In genomic region chr17:3771140-3771539, GRCh38 we compare ENCODE assay signal across 16 cellular contexts. TPM values are rescaled to one million over a fixed set of nuclear protein-coding genes. Genes with fewer than 3 reads are reported as not detected.
DNase-seq lines count a peak whose midpoint lies in the region; ATAC-seq, FAIRE-seq and TF ChIP-seq lines count a peak whose summit lies in the region.
"Had no signal": no experiment of that assay in that cellular context is flagged by ENCODE, and none has a peak within 500 bp of the region (broad histone marks: within the 10 kb centered on the region; RNA-seq: fewer than 3 reads in every experiment).

No MANE protein-coding gene starts in this region.

- no peak for FAIRE-seq in HepG2 (lab: Jason Lieb, UNC)

- BruUV-seq in HepG2 (replicated peaks; lab: Mats Ljungman, UMichigan): no TSS peak

- peaks cover 49 to 59% (median 55%) of the 10 kb centered on the region in 3 donors for H3K4me1 Mint-ChIP-seq in T-cell
- peaks cover 65% of the 10 kb centered on the region in 2 donors for H3K4me1 Mint-ChIP-seq in immature natural killer cell
- H3K4me1 Mint-ChIP-seq in T-helper 17 cell: peaks cover 36% of the 10 kb centered on the region

- H3K27ac ChIP-seq in HepG2 (ENCODE audit: extremely low read length, insufficient read depth, low read length) (no peak overlapping the region), right lobe of liver (no peak overlapping the region)
- H3K27ac ChIP-seq: C4-2B had no signal

- no peak for DNase-seq in HepG2 (ENCODE audit: low spot score)
- no peak for DNase-seq in right lobe of liver
- DNase-seq in T-cell: peak in 12 of 34 experiments; percentile 11 to 46 (median 34)
- no peak for DNase-seq in immature natural killer cell
- no peak for DNase-seq in C1 segment of cervical spinal cord (lab: John Stamatoyannopoulos, UW)
- DNase-seq in AG08396 (ENCODE audit: low spot score): no peak
- DNase-seq in T-helper 17 cell: no peak
- DNase-seq: activated CD4-positive, alpha-beta memory T cell treated with anti-CD3 and anti-CD28 coated beads for 36 hours; activated naive CD4-positive, alpha-beta T cell treated with anti-CD3 and anti-CD28 coated beads, Interleukin-2, amount 50 U/mL, for 16 hours; NCI-H146; NCI-H774; retina; T-helper 9 cell; trophoblast cell had no signal

- H3K9me3 ChIP-seq in HepG2 (ENCODE audit: low read length): no peaks in the 10 kb centered on the region
- H3K9me3 ChIP-seq in right lobe of liver: no peaks in the 10 kb centered on the region
- H3K9me3 ChIP-seq in T-helper 17 cell (ENCODE audit: control insufficient read depth, low read length, poor library complexity, severe bottlenecking): no peaks in the 10 kb centered on the region

- peak overlapping the region; percentile 33; the same call in 1 of the 2 replicates for H3K4me2 ChIP-seq in HepG2 (ENCODE audit: low read depth, low read length)

- POLR2A ChIA-PET in HepG2 (lab: Yijun Ruan, JAX): no interaction called here
- POLR2A ChIA-PET in T-cell (lab: Charles Lee): no interaction called here

- H3K9me3 Mint-ChIP-seq in T-cell: no peaks in the 10 kb centered on the region
- no peaks in the 10 kb centered on the region for H3K9me3 Mint-ChIP-seq in immature natural killer cell
- H3K9me3 Mint-ChIP-seq: activated CD4-positive, alpha-beta memory T cell treated with anti-CD3 and anti-CD28 coated beads for 36 hours had no signal

- ATAC-seq in HepG2 (peak; percentile 37; the same call in 2 of the 3 replicates), right lobe of liver (no peak), T-cell (replicated peaks in 1 of 4) (peak; percentile 48 to 70 (median 53)), T-helper 17 cell (no peak), GM19328 (IDR thresholded peaks at IDR 0.05; ENCODE audit: unreplicated experiment) (no peak)

- 48% methylated on average over 16 of the region's 16 CpGs for whole genome bisulfite sequencing in HepG2 (ENCODE audit: low lambda C conversion rate)
- WGBS in right lobe of liver (ENCODE audit: insufficient coverage, low coverage, low lambda C conversion rate, missing lambda C conversion rate): 64% methylated on average over 10 of the region's 16 CpGs

- H3K4me1 ChIP-seq in HepG2 (ENCODE audit: insufficient read depth, low read length) (peaks cover 42% of the 10 kb centered on the region), right lobe of liver (no peaks in the 10 kb centered on the region)

- no peak for TF ChIP-seq POLR2A in HepG2 (IDR thresholded peaks at IDR 0.05; ENCODE audit: insufficient read depth in 1 of 2, low read depth in 2 of 2, low read length in 2 of 2)
- no peak for TF ChIP-seq POLR2A in right lobe of liver (IDR thresholded peaks at IDR 0.05)

- H3K4me3 ChIP-seq in HepG2 (replicated peaks in 1 of 3; ENCODE audit: insufficient read depth in 1 of 3, low read depth in 2 of 3, low read length in 3 of 3) (peak overlapping the region in 1 of 3 experiments; percentile 2; a peak in 1 of 6 replicates), right lobe of liver (no peak overlapping the region)

- no peaks in the 10 kb centered on the region for H3K27me3 Mint-ChIP-seq in T-cell
- H3K27me3 Mint-ChIP-seq in immature natural killer cell (ENCODE audit: low read depth in 3 of 3): peaks cover 15 to 22% (median 18%) of the 10 kb centered on the region in 3 donors
- no peaks in the 10 kb centered on the region for H3K27me3 Mint-ChIP-seq in T-helper 17 cell

- TF ChIP-seq CTCF in HepG2 (CRISPR knock-in tag; IDR thresholded peaks at IDR 0.05) (no peak), right lobe of liver (IDR thresholded peaks at IDR 0.05) (no peak)

- CTCF ChIA-PET in HepG2 (lab: Yijun Ruan, JAX; ENCODE audit: low intra/inter-chr PET ratio, low total read pairs): no interaction called here
- CTCF ChIA-PET in T-cell (lab: Charles Lee): no interaction called here

- intact Hi-C loops in HepG2 (cut with micrococcal nuclease; ENCODE audit: unreplicated experiment) (loop anchor here (5.0 kb wide), 1 partner anchor 34 kb away; no protein-coding TSS in a partner anchor), right lobe of liver (cut with DNase I) (no loop called here)

- H3K36me3 ChIP-seq in HepG2 (replicated peaks in 1 of 2; ENCODE audit: control insufficient read depth in 1 of 2, insufficient read depth in 2 of 2, low read length in 2 of 2) (no peaks in the 10 kb centered on the region), right lobe of liver (no peaks in the 10 kb centered on the region)

- no peaks in the 10 kb centered on the region for H3K79me2 ChIP-seq in HepG2 (ENCODE audit: insufficient read depth, low read length)

- peak overlapping the region; percentile 7 to 83 for H3K27ac Mint-ChIP-seq in T-cell
- H3K27ac Mint-ChIP-seq in immature natural killer cell: peak overlapping the region; percentile 87 to 98 (median 94)
- no peak overlapping the region for H3K27ac Mint-ChIP-seq in T-helper 17 cell
- H3K27ac Mint-ChIP-seq: activated CD4-positive, alpha-beta memory T cell treated with anti-CD3 and anti-CD28 coated beads for 36 hours had no signal

- in situ Hi-C loops in HepG2 (cut with HindIII; ENCODE audit: extremely low pct_ligation_motif_present, low pct_unique_long_range_greater_than_20kb): no loop called here

- H4K20me1 ChIP-seq in HepG2 (ENCODE audit: insufficient read depth, low read length): no peaks in the 10 kb centered on the region

- H3K36me3 Mint-ChIP-seq in T-cell (no peaks in the 10 kb centered on the region), immature natural killer cell (peaks cover 7 to 8% (median 8%) of the 10 kb centered on the region in 3 donors), T-helper 17 cell (ENCODE audit: low read depth) (no peaks in the 10 kb centered on the region)
- H3K36me3 Mint-ChIP-seq: activated CD4-positive, alpha-beta memory T cell treated with anti-CD3 and anti-CD28 coated beads for 36 hours had no signal

- H3K9ac ChIP-seq in HepG2 (ENCODE audit: insufficient read depth, low read depth, low read length): no peak overlapping the region

- H3K27me3 ChIP-seq in HepG2 (ENCODE audit: control insufficient read depth in 1 of 2, insufficient read depth in 2 of 2, low read length in 2 of 2) (peaks cover 0 to 2% of the 10 kb centered on the region in 2 experiments; a peak in 1 of 5 replicates), right lobe of liver (no peaks in the 10 kb centered on the region)

- peak overlapping the region in 1 of 3 donors; percentile 58 for H3K4me3 Mint-ChIP-seq in T-cell
- peak overlapping the region in 4 of 5 donors; percentile 20 to 82 (median 50) for H3K4me3 Mint-ChIP-seq in immature natural killer cell
- no peak overlapping the region for H3K4me3 Mint-ChIP-seq in T-helper 17 cell
- H3K4me3 Mint-ChIP-seq: activated CD4-positive, alpha-beta memory T cell treated with anti-CD3 and anti-CD28 coated beads for 36 hours had no signal

- no peak for TF ChIP-seq RAD21 in HepG2 (CRISPR knock-in tag; IDR thresholded peaks at IDR 0.05)

- TF ChIP-seq EP300 in HepG2 (IDR thresholded peaks at IDR 0.05; ENCODE audit: low read depth in 2 of 2, low read length in 2 of 2): no peak
- no peak for TF ChIP-seq EP300 in HepG2 (CRISPR knock-in tag; IDR thresholded peaks at IDR 0.05; ENCODE audit: borderline replicate concordance)

- no peak overlapping the region for H2AFZ ChIP-seq in HepG2 (ENCODE audit: low read length)

RNA-seq across cellular contexts. Expression of gene ITGAE, which starts 29.8 kb away (rescaled TPM):
- total RNA-seq in HepG2 (2016; rRNA removed; fragmentation: Illumina TruSeq; extraction: Trizol) (49.0 and 56.3 TPM in 2 replicates), right lobe of liver (1 to 10 TPM; 5.4 to 7.7 (median 5.8) TPM), T-cell (10 to 100 TPM; 13.0 to 40.0 (median 25.2) TPM), T-helper 17 cell (10 to 100 TPM; 10.2 to 14.3 TPM)
- total RNA-seq in HepG2 (2016; cell fraction: cytosol; rRNA removed; fragmentation: Illumina TruSeq; extraction: Trizol; ENCODE audit: low read depth): 99.2 and 118 TPM in 2 replicates
- total RNA-seq in HepG2 (2016; cell fraction: insoluble cytoplasmic fraction; rRNA removed; fragmentation: Illumina TruSeq; extraction: Trizol): 54.9 and 56.5 TPM in 2 replicates
- 121 and 124 TPM in 2 replicates for total RNA-seq in HepG2 (2016; cell fraction: membrane; rRNA removed; fragmentation: Illumina TruSeq; extraction: Trizol)
- 18.5 and 22.4 TPM in 2 replicates for total RNA-seq in HepG2 (2016; cell fraction: nucleus; rRNA removed; fragmentation: Illumina TruSeq; extraction: Trizol)
- polyA plus RNA-seq in HepG2 (2011; rRNA removed) (38.2 and 42.3 TPM in 2 replicates), immature natural killer cell (10 to 100 TPM; 68.2 to 81.9 (median 81.8) TPM)
- polyA plus RNA-seq in HepG2 (2011; cell fraction: cytosol; rRNA removed): 28.2 and 31.0 TPM in 2 replicates
- 13.3 and 15.2 TPM in 2 replicates for polyA plus RNA-seq in HepG2 (2011; cell fraction: nucleus; rRNA removed)
- polyA plus RNA-seq in HepG2 (2012): 19.1 and 24.6 TPM in 2 replicates
- 110 and 139 TPM in 2 replicates for polyA plus RNA-seq in HepG2 (2016; cell fraction: cytosol; fragmentation: Illumina TruSeq; extraction: Trizol; ENCODE audit: low read depth)
- 46.7 and 46.9 TPM in 2 replicates for polyA plus RNA-seq in HepG2 (2016; cell fraction: insoluble cytoplasmic fraction; fragmentation: Illumina TruSeq; extraction: Trizol; ENCODE audit: low read depth)
- polyA plus RNA-seq in HepG2 (2016; cell fraction: membrane; fragmentation: Illumina TruSeq; extraction: Trizol; ENCODE audit: low read depth): 90.3 and 104 TPM in 2 replicates
- 36.8 and 38.1 TPM in 2 replicates for polyA plus RNA-seq in HepG2 (2016; cell fraction: nucleus; fragmentation: Illumina TruSeq; extraction: Trizol; ENCODE audit: insufficient read depth, low read depth)
- 7.6 and 11.0 TPM in 2 replicates for polyA minus RNA-seq in HepG2 (2011; rRNA and poly(A)+ RNA removed; ENCODE audit: low replicate concordance)
- 2.8 and 3.8 TPM in 2 replicates for polyA minus RNA-seq in HepG2 (2011; cell fraction: cytosol; rRNA and poly(A)+ RNA removed)
- 11.7 and 12.6 TPM in 2 replicates for polyA minus RNA-seq in HepG2 (2011; cell fraction: nucleus; rRNA and poly(A)+ RNA removed)

RNA-seq across cellular contexts. Expression of gene HASPIN, which starts 47.4 kb away (rescaled TPM):
- 7.8 and 8.1 TPM in 2 replicates for total RNA-seq in HepG2 (2016; rRNA removed; fragmentation: Illumina TruSeq; extraction: Trizol)
- 1.3 and 1.4 TPM in 2 replicates for total RNA-seq in HepG2 (2016; cell fraction: cytosol; rRNA removed; fragmentation: Illumina TruSeq; extraction: Trizol; ENCODE audit: low read depth)
- 7.4 and 8.8 TPM in 2 replicates for total RNA-seq in HepG2 (2016; cell fraction: insoluble cytoplasmic fraction; rRNA removed; fragmentation: Illumina TruSeq; extraction: Trizol)
- total RNA-seq in HepG2 (2016; cell fraction: membrane; rRNA removed; fragmentation: Illumina TruSeq; extraction: Trizol): 4.8 TPM in 2 replicates
- total RNA-seq in HepG2 (2016; cell fraction: nucleus; rRNA removed; fragmentation: Illumina TruSeq; extraction: Trizol): 4.1 and 5.0 TPM in 2 replicates
- 1.9 and 2.7 TPM in 2 replicates for polyA plus RNA-seq in HepG2 (2011; rRNA removed)
- polyA plus RNA-seq in HepG2 (2011; cell fraction: cytosol; rRNA removed): 1.5 and 1.9 TPM in 2 replicates
- 1.1 and 2.3 TPM in 2 replicates for polyA plus RNA-seq in HepG2 (2011; cell fraction: nucleus; rRNA removed)
- polyA plus RNA-seq in HepG2 (2012): 1.1 and 1.9 TPM in 2 replicates
- 0.50 and 0.65 TPM in 2 replicates for polyA plus RNA-seq in HepG2 (2016; cell fraction: cytosol; fragmentation: Illumina TruSeq; extraction: Trizol; ENCODE audit: low read depth)
- 5.0 and 5.9 TPM in 2 replicates for polyA plus RNA-seq in HepG2 (2016; cell fraction: insoluble cytoplasmic fraction; fragmentation: Illumina TruSeq; extraction: Trizol; ENCODE audit: low read depth)
- polyA plus RNA-seq in HepG2 (2016; cell fraction: membrane; fragmentation: Illumina TruSeq; extraction: Trizol; ENCODE audit: low read depth): 1.5 and 1.6 TPM in 2 replicates
- polyA plus RNA-seq in HepG2 (2016; cell fraction: nucleus; fragmentation: Illumina TruSeq; extraction: Trizol; ENCODE audit: insufficient read depth, low read depth): 3.6 and 4.4 TPM in 2 replicates
- 5.0 and 17.7 TPM in 2 replicates for polyA minus RNA-seq in HepG2 (2011; rRNA and poly(A)+ RNA removed; ENCODE audit: low replicate concordance)
- polyA minus RNA-seq in HepG2 (2011; cell fraction: cytosol; rRNA and poly(A)+ RNA removed): 4.4 and 5.5 TPM in 2 replicates
- polyA minus RNA-seq in HepG2 (2011; cell fraction: nucleus; rRNA and poly(A)+ RNA removed): 3.0 and 5.7 TPM in 2 replicates
- total RNA-seq in right lobe of liver: 1 to 10 TPM in 1 of 6 experiments, under 1 TPM in 4, not detected in 1; 0.07 to 1.1 (median 0.27) TPM
- 1 to 10 TPM in 1 of 5 donors, under 1 TPM in 4; 0.33 to 1.0 (median 0.68) TPM for total RNA-seq in T-cell
- polyA plus RNA-seq in immature natural killer cell: under 1 TPM in 2 of 3 donors, not detected in 1; 0.20 to 0.47 TPM
- under 1 TPM; 0.22 to 0.31 TPM for total RNA-seq in T-helper 17 cell

Comparison
In these comparisons a context has a peak if more than half of its experiments do, and no peak if none do; other contexts are left out.
1. ATAC-seq: peak in HepG2 (single experiment) and T-cell (4 of 4); none in right lobe of liver (0 of 4), T-helper 17 cell (single experiment) and GM19328 (single experiment).